In the genomic region with DNA sequence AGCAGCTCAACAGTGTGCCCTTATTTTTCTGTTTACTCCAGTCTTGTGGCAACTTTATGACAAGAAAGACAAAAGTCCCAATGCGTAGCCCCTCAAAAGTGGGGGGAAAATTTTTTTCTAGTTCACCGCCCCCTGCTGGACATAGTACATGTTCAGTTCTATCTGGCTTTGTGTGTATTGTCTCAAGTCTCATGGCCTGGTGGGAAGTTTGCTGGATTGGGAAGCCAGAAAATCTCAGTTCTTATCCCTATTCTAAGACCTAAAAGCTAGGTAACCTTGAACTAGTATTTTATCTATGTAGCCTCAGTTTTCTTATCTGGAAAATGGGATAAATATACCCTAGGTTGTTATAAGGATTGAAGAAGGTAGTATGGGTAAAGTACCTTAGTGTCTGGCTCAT, we compare ENCODE assay signal across 9 cellular contexts. TPM values are rescaled to one million over a fixed set of nuclear protein-coding genes. Genes with fewer than 3 reads are reported as not detected.
DNase-seq lines count a peak whose midpoint lies in the region; ATAC-seq and FAIRE-seq lines count a peak whose summit lies in the region.
"Had no signal": no experiment of that assay in that cellular context is flagged by ENCODE, and none has a peak within 500 bp of the region (broad histone marks: within the 10 kb centered on the region; RNA-seq: fewer than 3 reads in every experiment).

No MANE protein-coding gene starts in this region.

- H3K27ac Mint-ChIP-seq in CD4-positive, CD25-positive, alpha-beta regulatory T cell, result peak overlapping the region in 2 of 3 donors; percentile 14 to 62
- no peak overlapping the region for H3K27ac Mint-ChIP-seq in memory B cell

- no peak overlapping the region for H3K27ac ChIP-seq in CD4-positive, CD25-positive, alpha-beta regulatory T cell (ENCODE audit: insufficient read depth, low read length, poor library complexity, severe bottlenecking)

- no peak overlapping the region for H3K4me3 Mint-ChIP-seq in CD4-positive, CD25-positive, alpha-beta regulatory T cell
- no peak overlapping the region for H3K4me3 Mint-ChIP-seq in memory B cell

- no peaks in the 10 kb centered on the region for H3K4me1 ChIP-seq in CD4-positive, CD25-positive, alpha-beta regulatory T cell (ENCODE audit: control insufficient read depth, insufficient read depth, low read length, poor library complexity, severe bottlenecking)

- in situ Hi-C loops in KBM-7 (cut with MboI; ENCODE audit: low pct_unique_long_range_greater_than_20kb, low sequenced_read_pairs), result no loop called here

- intact Hi-C loops in left colon (cut with DNase I, micrococcal nuclease), result no loop called here

- H3K9me3 ChIP-seq in CD4-positive, CD25-positive, alpha-beta regulatory T cell (ENCODE audit: control insufficient read depth in 2 of 2, low read length in 2 of 2), result no peaks in the 10 kb centered on the region

- no peaks in the 10 kb centered on the region for H3K27me3 Mint-ChIP-seq in CD4-positive, CD25-positive, alpha-beta regulatory T cell
- H3K27me3 Mint-ChIP-seq in memory B cell, result no peaks in the 10 kb centered on the region

- FAIRE-seq in GM19239 (lab: Jason Lieb, UNC), result no peak

- H3K27me3 ChIP-seq in CD4-positive, CD25-positive, alpha-beta regulatory T cell (ENCODE audit: control insufficient read depth, insufficient read depth, low read length), result no peaks in the 10 kb centered on the region

- peaks cover 48% of the 10 kb centered on the region for H3K36me3 Mint-ChIP-seq in CD4-positive, CD25-positive, alpha-beta regulatory T cell
- peaks cover 22% of the 10 kb centered on the region for H3K36me3 Mint-ChIP-seq in memory B cell

- peaks cover 10 to 13% (median 11%) of the 10 kb centered on the region in 4 donors for H3K4me1 Mint-ChIP-seq in CD4-positive, CD25-positive, alpha-beta regulatory T cell
- H3K4me1 Mint-ChIP-seq in memory B cell, result peaks cover 7% of the 10 kb centered on the region

- H3K9me3 Mint-ChIP-seq in CD4-positive, CD25-positive, alpha-beta regulatory T cell, result peaks cover 0 to 1% (median 0%) of the 10 kb centered on the region in 7 donors
- H3K9me3 Mint-ChIP-seq in memory B cell, result no peaks in the 10 kb centered on the region

- peak in 2 of 3 donors; percentile 26 to 37 for DNase-seq in CD4-positive, CD25-positive, alpha-beta regulatory T cell
- DNase-seq in KBM-7 (peak; percentile 38), memory B cell (ENCODE audit: low spot score in 2 of 2) (no peak), left colon (no peak), NCI-H146 (lab: John Stamatoyannopoulos, UW) (no peak), GM19239 (ENCODE audit: insufficient read length, low spot score) (no peak)
- DNase-seq in activated naive CD4-positive, alpha-beta T cell treated with anti-CD3 and anti-CD28 coated beads, Interleukin-2, amount 50 U/mL, for 16 hours, result peak; percentile 41
- DNase-seq: NCI-H1417 treated with DMSO at 0.1 percent for 48 hours had no signal

- peaks cover 58% of the 10 kb centered on the region for H3K36me3 ChIP-seq in CD4-positive, CD25-positive, alpha-beta regulatory T cell (ENCODE audit: control insufficient read depth, insufficient read depth, low read length)

- no peak for ATAC-seq in CD4-positive, CD25-positive, alpha-beta regulatory T cell (ENCODE audit: low read depth in 2 of 2)
- peak; percentile 34 for ATAC-seq in memory B cell (ENCODE audit: low read depth)
- ATAC-seq in left colon, result no peak
- ATAC-seq in HG02759 (IDR thresholded peaks at IDR 0.05; ENCODE audit: unreplicated experiment), result no peak

- H3K4me3 ChIP-seq in CD4-positive, CD25-positive, alpha-beta regulatory T cell (ENCODE audit: low read depth, low read length), result no peak overlapping the region

RNA-seq across cellular contexts. Expression of a gene that starts 55.8 kb away (rescaled TPM):
- 98.7 TPM for total RNA-seq in CD4-positive, CD25-positive, alpha-beta regulatory T cell
- polyA plus RNA-seq in CD4-positive, CD25-positive, alpha-beta regulatory T cell, result 100 to 1,000 TPM; 170 to 326 (median 258) TPM
- 10 to 100 TPM; 37.7 to 40.2 TPM for total RNA-seq in left colon

RNA-seq across cellular contexts. Expression of a gene that starts 56.9 kb away (rescaled TPM):
- 20.3 TPM for total RNA-seq in CD4-positive, CD25-positive, alpha-beta regulatory T cell
- 1 to 10 TPM; 5.0 to 6.4 (median 5.6) TPM for polyA plus RNA-seq in CD4-positive, CD25-positive, alpha-beta regulatory T cell
- total RNA-seq in left colon, result 10 to 100 TPM; 19.4 to 25.9 TPM

Comparison
In these comparisons a context has a peak if more than half of its experiments do, and no peak if none do; other contexts are left out.
1. DNase-seq: peak in CD4-positive, CD25-positive, alpha-beta regulatory T cell (2 of 3), KBM-7 (single experiment) and activated naive CD4-positive, alpha-beta T cell treated with anti-CD3 and anti-CD28 coated beads, Interleukin-2, amount 50 U/mL, for 16 hours (single experiment); none in memory B cell (0 of 2), left colon (0 of 2), NCI-H146 (single experiment) and GM19239 (single experiment).